ENCODE assay signal across 8 cellular contexts in the genomic region with DNA sequence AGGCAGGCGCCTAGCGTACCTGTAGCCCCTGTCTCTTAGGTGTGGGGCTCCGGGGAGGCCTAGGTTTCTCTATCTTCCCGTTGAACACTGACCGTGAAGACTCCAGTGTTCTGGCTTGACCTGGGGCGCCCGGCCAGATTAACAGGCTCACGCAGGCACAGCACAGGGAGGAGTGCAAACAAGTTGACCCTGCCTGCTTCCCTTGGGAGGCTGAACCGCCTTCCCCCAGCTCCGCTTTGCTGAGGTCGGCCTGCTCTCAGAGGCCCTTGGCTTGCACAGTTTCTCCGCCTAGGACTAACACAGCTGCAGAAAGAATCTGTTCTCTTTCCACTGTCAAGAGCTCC.
A peak's percentile ranks its signal among the peaks of the same experiment; 100 is the strongest.
DNase-seq lines count a peak whose midpoint lies in the region; ATAC-seq and TF ChIP-seq lines count a peak whose summit lies in the region.

No MANE protein-coding gene starts in this region.

- H3K27me3 ChIP-seq in layer of hippocampus (ENCODE audit: control insufficient read depth, insufficient read depth, low read length), result no peaks in the 10 kb centered on the region

- peaks cover 14% of the 10 kb centered on the region for H3K4me1 Mint-ChIP-seq in central memory CD8-positive, alpha-beta T cell
- peaks cover 27% of the 10 kb centered on the region for H3K4me1 Mint-ChIP-seq in stimulated activated naive CD8-positive, alpha-beta T cell treated with anti-CD3 and anti-CD28 coated beads, Interleukin-15, amount 100 ng/mL, for 72 hours

- peak overlapping the region; percentile 87 for H3K4me3 Mint-ChIP-seq in central memory CD8-positive, alpha-beta T cell
- peak overlapping the region; percentile 87 to 95 for H3K4me3 Mint-ChIP-seq in stimulated activated naive CD8-positive, alpha-beta T cell treated with anti-CD3 and anti-CD28 coated beads, Interleukin-15, amount 100 ng/mL, for 72 hours

- POLR2A ChIA-PET in AG04449 (lab: Yijun Ruan, JAX), result interaction anchor here (0.5 to 1.6 kb wide), 4 partner anchors 35 to 344 kb away, joined by 3 to 8 read pairs (median 6); a partner anchor contains a TSS

- H3K27ac ChIP-seq in layer of hippocampus (ENCODE audit: low read depth, low read length), result peak overlapping the region; percentile 92

- no peaks in the 10 kb centered on the region for H3K9me3 Mint-ChIP-seq in central memory CD8-positive, alpha-beta T cell
- no peaks in the 10 kb centered on the region for H3K9me3 Mint-ChIP-seq in stimulated activated naive CD8-positive, alpha-beta T cell treated with anti-CD3 and anti-CD28 coated beads, Interleukin-15, amount 100 ng/mL, for 72 hours

- H3K27me3 Mint-ChIP-seq in central memory CD8-positive, alpha-beta T cell, result no peaks in the 10 kb centered on the region
- no peaks in the 10 kb centered on the region for H3K27me3 Mint-ChIP-seq in stimulated activated naive CD8-positive, alpha-beta T cell treated with anti-CD3 and anti-CD28 coated beads, Interleukin-15, amount 100 ng/mL, for 72 hours

- TF ChIP-seq CTCF in AG04449 (IDR thresholded peaks at IDR 0.05; ENCODE audit: insufficient read depth, low read length, missing control alignments), result no peak

- DNase-seq in AG04449 (ENCODE audit: low read depth, low spot score), result no peak
- DNase-seq in NCI-H146 treated with DMSO at 0.1 percent for 48 hours (lab: John Stamatoyannopoulos, UW; ENCODE audit: unreplicated experiment), result peak; percentile 18
- DNase-seq in central memory CD8-positive, alpha-beta T cell (ENCODE audit: low spot score in 2 of 2), result no peak
- DNase-seq in stimulated activated naive CD8-positive, alpha-beta T cell treated with anti-CD3 and anti-CD28 coated beads, Interleukin-15, amount 100 ng/mL, for 72 hours, result no peak
- no peak for DNase-seq in GDM1 (lab: John Stamatoyannopoulos, UW)
- no peak for DNase-seq in OCI-M2 (lab: John Stamatoyannopoulos, UW; ENCODE audit: unreplicated experiment)

- CTCF ChIA-PET in AG04449 (lab: Yijun Ruan, JAX), result interaction anchor here (1.1 to 2.0 kb wide), 4 partner anchors 16 to 344 kb away, joined by 3 to 7 read pairs (median 3); a partner anchor contains a TSS

- peaks cover 23% of the 10 kb centered on the region for H3K36me3 Mint-ChIP-seq in central memory CD8-positive, alpha-beta T cell (ENCODE audit: insufficient read depth)

- peak overlapping the region; percentile 82 for H3K4me3 ChIP-seq in AG04449 (ENCODE audit: low read depth, low read length)

- H3K27ac Mint-ChIP-seq in central memory CD8-positive, alpha-beta T cell (ENCODE audit: low read depth), result peak overlapping the region; percentile 88
- H3K27ac Mint-ChIP-seq in stimulated activated naive CD8-positive, alpha-beta T cell treated with anti-CD3 and anti-CD28 coated beads, Interleukin-15, amount 100 ng/mL, for 72 hours, result no peak overlapping the region

- ATAC-seq in GM19438 (IDR thresholded peaks at IDR 0.05; ENCODE audit: low read depth, unreplicated experiment), result peak; percentile 3
- no peak for ATAC-seq in central memory CD8-positive, alpha-beta T cell (replicated peaks; ENCODE audit: extremely low read depth, poor library complexity, severe bottlenecking)
- no peak for ATAC-seq in stimulated activated naive CD8-positive, alpha-beta T cell treated with anti-CD3 and anti-CD28 coated beads, Interleukin-15, amount 100 ng/mL, for 72 hours
